10 cellular contexts compared by ENCODE assay signal in genomic region chr11:66101055-66101454, GRCh38. TPM values are rescaled to one million over a fixed set of nuclear protein-coding genes. Genes with fewer than 3 reads are reported as not detected.
DNase-seq lines count a peak whose midpoint lies in the region; ATAC-seq and TF ChIP-seq lines count a peak whose summit lies in the region.
"Had no signal": no experiment of that assay in that cellular context is flagged by ENCODE, and none has a peak within 500 bp of the region (broad histone marks: within the 10 kb centered on the region; RNA-seq: fewer than 3 reads in every experiment).

No MANE protein-coding gene starts in this region.

- peak; percentile 42 for ATAC-seq in activated T-cell treated with anti-CD3 and anti-CD28 coated beads, Interleukin-2, amount 50 U/mL, for 72 hours (replicated peaks in 1 of 2)
- no peak for ATAC-seq in HG03139 (IDR thresholded peaks at IDR 0.05; ENCODE audit: unreplicated experiment)

- peaks cover 11% of the 10 kb centered on the region for H3K4me1 ChIP-seq in thymus (ENCODE audit: control insufficient read depth, insufficient read depth, low read length)

- H3K27me3 Mint-ChIP-seq in activated T-cell treated with anti-CD3 and anti-CD28 coated beads, Interleukin-2, amount 50 U/mL, for 72 hours (ENCODE audit: low read depth): no peaks in the 10 kb centered on the region
- no peaks in the 10 kb centered on the region for H3K27me3 Mint-ChIP-seq in brain

- no peak overlapping the region for H3K4me3 ChIP-seq in HL-60 (replicated peaks; ENCODE audit: insufficient read depth, low read length)
- H3K4me3 ChIP-seq in thymus (ENCODE audit: low read length): peak overlapping the region; percentile 1

- peak overlapping the region; percentile 51 for H3K27ac ChIP-seq in HL-60 (replicated peaks)
- H3K27ac ChIP-seq in thymus (ENCODE audit: low read depth): no peak overlapping the region
- H3K27ac ChIP-seq: parathyroid adenoma had no signal

- H3K27me3 ChIP-seq in HL-60 (ENCODE audit: insufficient read depth, poor library complexity, severe bottlenecking) (no peaks in the 10 kb centered on the region), thymus (ENCODE audit: control insufficient read depth, insufficient read depth) (no peaks in the 10 kb centered on the region)

- TF ChIP-seq CTCF in HL-60 (IDR thresholded peaks at IDR 0.05; ENCODE audit: insufficient read depth, low read length): no peak
- no peak for TF ChIP-seq CTCF in brain (conservative IDR thresholded peaks at IDR 0.05)

- no peak for DNase-seq in activated T-cell treated with anti-CD3 and anti-CD28 coated beads, Interleukin-2, amount 50 U/mL, for 72 hours
- DNase-seq in activated T-cell treated with anti-CD3 and anti-CD28 coated beads, Interleukin-2, amount 50 U/mL, for 1 hour: no peak
- DNase-seq in HL-60 (ENCODE audit: low read depth in 1 of 2, low spot score in 1 of 2) (no peak), GOT3 (lab: John Stamatoyannopoulos, UW) (no peak), NCI-H2196 (lab: John Stamatoyannopoulos, UW; ENCODE audit: unreplicated experiment) (no peak)

- peak overlapping the region; percentile 93 for H3K27ac Mint-ChIP-seq in activated T-cell treated with anti-CD3 and anti-CD28 coated beads, Interleukin-2, amount 50 U/mL, for 72 hours
- H3K27ac Mint-ChIP-seq in brain: peak overlapping the region in 4 of 5 experiments; percentile 0 to 73 (median 64)

- H3K9me3 ChIP-seq in thymus (ENCODE audit: control insufficient read depth): no peaks in the 10 kb centered on the region

- H3K4me1 Mint-ChIP-seq in activated T-cell treated with anti-CD3 and anti-CD28 coated beads, Interleukin-2, amount 50 U/mL, for 72 hours (ENCODE audit: low read depth): peaks cover 64% of the 10 kb centered on the region
- peaks cover 24% of the 10 kb centered on the region for H3K4me1 Mint-ChIP-seq in brain

- H3K36me3 Mint-ChIP-seq in activated T-cell treated with anti-CD3 and anti-CD28 coated beads, Interleukin-2, amount 50 U/mL, for 72 hours (ENCODE audit: insufficient read depth in 2 of 2): peaks cover 4% of the 10 kb centered on the region in 2 donors
- H3K36me3 Mint-ChIP-seq in brain: peaks cover 19% of the 10 kb centered on the region

- peak overlapping the region; percentile 83 to 88 for H3K4me3 Mint-ChIP-seq in activated T-cell treated with anti-CD3 and anti-CD28 coated beads, Interleukin-2, amount 50 U/mL, for 72 hours
- H3K4me3 Mint-ChIP-seq in brain: peak overlapping the region in 2 of 5 experiments; percentile 18 to 59

- peaks cover 0 to 2% of the 10 kb centered on the region in 2 donors for H3K9me3 Mint-ChIP-seq in activated T-cell treated with anti-CD3 and anti-CD28 coated beads, Interleukin-2, amount 50 U/mL, for 72 hours
- H3K9me3 Mint-ChIP-seq in brain: no peaks in the 10 kb centered on the region

- no peaks in the 10 kb centered on the region for H3K36me3 ChIP-seq in thymus (ENCODE audit: control insufficient read depth, insufficient read depth)

- 16% methylated on average over 3 of the region's 3 CpGs for WGBS in thymus

RNA-seq across cellular contexts. Expression of gene PACS1, which starts 31.0 kb away (rescaled TPM):
- total RNA-seq in activated T-cell treated with anti-CD3 and anti-CD28 coated beads, Interleukin-2, amount 50 U/mL, for 72 hours: 100 to 1,000 TPM; 104 to 114 TPM
- polyA plus RNA-seq in brain (ENCODE audit: insufficient read depth, low read depth, low replicate concordance): 98.4 TPM
- polyA plus RNA-seq in thymus: 29.5 TPM

RNA-seq across cellular contexts. Expression of gene SF3B2, which starts 48.9 kb away (rescaled TPM):
- total RNA-seq in activated T-cell treated with anti-CD3 and anti-CD28 coated beads, Interleukin-2, amount 50 U/mL, for 72 hours: 100 to 1,000 TPM; 222 to 223 TPM
- polyA plus RNA-seq in brain (ENCODE audit: insufficient read depth, low read depth, low replicate concordance): 266 TPM
- polyA plus RNA-seq in thymus: 147 TPM

RNA-seq across cellular contexts. Expression of gene GAL3ST3, which starts 52.1 kb away (rescaled TPM):
- under 1 TPM; 0.36 to 0.42 TPM for total RNA-seq in activated T-cell treated with anti-CD3 and anti-CD28 coated beads, Interleukin-2, amount 50 U/mL, for 72 hours
- 3.7 TPM for polyA plus RNA-seq in brain (ENCODE audit: insufficient read depth, low read depth, low replicate concordance)
- polyA plus RNA-seq in thymus: 0.25 TPM
- total RNA-seq: left lobe of liver had no signal
